In the genomic region with DNA sequence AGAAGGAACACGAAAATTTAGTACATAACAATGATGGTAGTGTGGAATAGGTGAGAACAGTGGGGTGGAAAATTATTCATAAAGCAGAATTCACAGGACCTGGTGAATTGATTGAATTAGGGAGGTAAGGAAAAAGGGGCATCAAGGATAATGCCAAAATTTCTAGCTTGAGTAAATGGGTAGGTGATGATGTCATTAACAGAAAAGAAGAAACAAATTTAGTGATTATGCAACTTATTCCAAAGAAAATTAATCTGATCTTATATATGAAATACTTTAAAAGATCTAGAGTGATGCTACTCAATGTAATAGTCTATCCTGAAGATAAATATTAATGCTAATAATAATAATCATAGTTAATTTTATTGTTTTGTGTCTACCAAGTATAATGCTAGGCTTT, we compare ENCODE assay signal across 34 cellular contexts.
"Had no signal": no experiment of that assay in that cellular context is flagged by ENCODE, and none has a peak within 500 bp of the region (broad histone marks: within the 10 kb centered on the region; RNA-seq: fewer than 3 reads in every experiment).

No MANE protein-coding gene starts in this region.

- H3K9me3 ChIP-seq: MG63 had no signal

- H3K27me3 ChIP-seq: MG63 had no signal

- H3K36me3 ChIP-seq: MG63 had no signal

- DNase-seq: Karpas-422, Kasumi-1, MG63, MM.1S, MV-4-11, NCI-H1048, NCI-H1092, NCI-H1092 treated with DMSO at 0.1 percent for 48 hours, NCI-H1105, NCI-H1105 treated with DMSO at 0.1 percent for 48 hours, NCI-H1417, NCI-H1417 treated with DMSO at 0.1 percent for 48 hours, NCI-H1436, NCI-H1436 treated with DMSO at 0.1 percent for 48 hours, NCI-H146, NCI-H1694, NCI-H1694 treated with DMSO at 0.1 percent for 48 hours, NCI-H187, NCI-H187 treated with DMSO at 0.1 percent for 48 hours, NCI-H1930, NCI-H2029, NCI-H2029 treated with DMSO at 0.1 percent for 48 hours, NCI-H2081, NCI-H2081 treated with DMSO at 0.1 percent for 48 hours, NCI-H2107, NCI-H2171, NCI-H2171 treated with DMSO at 0.1 percent for 48 hours, NCI-H2227 treated with DMSO at 0.1 percent for 48 hours, NCI-H226, NCI-H345, NCI-H446, NCI-H446 treated with DMSO at 0.1 percent for 48 hours, NCI-H510A, NCI-H510A treated with DMSO at 0.1 percent for 48 hours had no signal

- H3K4me3 ChIP-seq: MG63 had no signal
